In genomic region chr4:128973384-128973783, GRCh38 we compare ENCODE assay signal across 29 cellular contexts.
"Had no signal": no experiment of that assay in that cellular context is flagged by ENCODE, and none has a peak within 500 bp of the region (broad histone marks: within the 10 kb centered on the region; RNA-seq: fewer than 3 reads in every experiment).

No MANE protein-coding gene starts in this region.

- H3K4me3 Mint-ChIP-seq: naive thymus-derived CD8-positive, alpha-beta T cell; nephron; neural crest cell; stimulated activated memory B cell treated with anti-CD40 and anti-IgM and Interleukin-4, amounts not matched to agents 10 μg/mL and 1 μg/mL and 100 μg/mL, for 72 hours; stimulated activated naive CD8-positive, alpha-beta T cell treated with anti-CD3 and anti-CD28 coated beads, Interleukin-15, amount 100 ng/mL, for 72 hours; type B pancreatic cell had no signal

- H3K4me1 Mint-ChIP-seq: naive thymus-derived CD8-positive, alpha-beta T cell; stimulated activated memory B cell treated with anti-CD40 and anti-IgM and Interleukin-4, amounts not matched to agents 10 μg/mL and 1 μg/mL and 100 μg/mL, for 72 hours; stimulated activated naive CD8-positive, alpha-beta T cell treated with anti-CD3 and anti-CD28 coated beads, Interleukin-15, amount 100 ng/mL, for 72 hours had no signal

- H3K36me3 ChIP-seq: lower lobe of right lung, pancreas, prostate gland, sigmoid colon, uterus had no signal

- H3K27me3 Mint-ChIP-seq: naive thymus-derived CD8-positive, alpha-beta T cell; stimulated activated memory B cell treated with anti-CD40 and anti-IgM and Interleukin-4, amounts not matched to agents 10 μg/mL and 1 μg/mL and 100 μg/mL, for 72 hours; stimulated activated naive CD8-positive, alpha-beta T cell treated with anti-CD3 and anti-CD28 coated beads, Interleukin-15, amount 100 ng/mL, for 72 hours; type B pancreatic cell had no signal

- H3K27me3 ChIP-seq: hepatocyte, left lung, pancreas, sigmoid colon, tibial nerve, uterus had no signal

- H3K4me1 ChIP-seq: left lung, lower lobe of right lung, pancreas, prostate gland, tibial nerve, uterus had no signal

- H3K9me3 Mint-ChIP-seq: naive thymus-derived CD8-positive, alpha-beta T cell; nephron; neural crest cell; stimulated activated memory B cell treated with anti-CD40 and anti-IgM and Interleukin-4, amounts not matched to agents 10 μg/mL and 1 μg/mL and 100 μg/mL, for 72 hours; stimulated activated naive CD8-positive, alpha-beta T cell treated with anti-CD3 and anti-CD28 coated beads, Interleukin-15, amount 100 ng/mL, for 72 hours; type B pancreatic cell had no signal

- DNase-seq: islet precursor cell; kidney glomerular epithelial cell; left cardiac atrium; left lung; lower lobe of right lung; mammary epithelial cell; naive thymus-derived CD8-positive, alpha-beta T cell; nucleus accumbens; pancreas; posterior cingulate gyrus; retina; right cardiac atrium; sigmoid colon; stimulated activated CD4-positive, alpha-beta T cell treated with anti-CD3 and anti-CD28 coated beads, Interleukin-1b, Interleukin-23, amount 100 ng/mL, for 48 hours; stimulated activated CD4-positive, alpha-beta T cell treated with anti-CD3 and anti-CD28 coated beads, Interleukin-2, amount 100 ng/mL, for 48 hours; stimulated activated CD4-positive, alpha-beta T cell treated with anti-CD3 and anti-CD28 coated beads, Interleukin-4, amount 100 ng/mL, for 4 hours; stimulated activated CD8-positive, alpha-beta memory T cell treated with anti-CD3 and anti-CD28 coated beads, Interleukin-4, amount 100 ng/mL, for 48 hours; stimulated activated naive CD4-positive, alpha-beta T cell treated with Interleukin-2 at 50 U/mL for 16 hours; stimulated activated naive CD8-positive, alpha-beta T cell treated with anti-CD3 and anti-CD28 coated beads, Interleukin-15, amount 100 ng/mL, for 72 hours; substantia nigra; uterus had no signal

- H3K4me3 ChIP-seq: hepatocyte, left lung, lower lobe of right lung, pancreas, prostate gland, sigmoid colon, smooth muscle cell, tibial nerve, uterus had no signal

- FAIRE-seq: pancreas had no signal

- H3K4me2 ChIP-seq: hepatocyte, smooth muscle cell had no signal

- H3K27ac ChIP-seq: hepatocyte, left lung, lower lobe of right lung, pancreas, prostate gland, tibial nerve, uterus had no signal

- H2AFZ ChIP-seq: hepatocyte had no signal

- H3K9me3 ChIP-seq: left lung, lower lobe of right lung, pancreas, prostate gland, sigmoid colon, tibial nerve, uterus had no signal

- H3K79me2 ChIP-seq: hepatocyte had no signal

- ATAC-seq: left cardiac atrium; left lung; lower lobe of right lung; naive thymus-derived CD8-positive, alpha-beta T cell; pancreas; right cardiac atrium; stimulated activated memory B cell treated with anti-CD40 and anti-IgM and Interleukin-4, amounts not matched to agents 10 μg/mL and 1 μg/mL and 100 μg/mL, for 72 hours; stimulated activated naive CD8-positive, alpha-beta T cell treated with anti-CD3 and anti-CD28 coated beads, Interleukin-15, amount 100 ng/mL, for 72 hours had no signal

- H3K36me3 Mint-ChIP-seq: type B pancreatic cell had no signal
